19 cellular contexts compared by ENCODE assay signal in the genomic region with DNA sequence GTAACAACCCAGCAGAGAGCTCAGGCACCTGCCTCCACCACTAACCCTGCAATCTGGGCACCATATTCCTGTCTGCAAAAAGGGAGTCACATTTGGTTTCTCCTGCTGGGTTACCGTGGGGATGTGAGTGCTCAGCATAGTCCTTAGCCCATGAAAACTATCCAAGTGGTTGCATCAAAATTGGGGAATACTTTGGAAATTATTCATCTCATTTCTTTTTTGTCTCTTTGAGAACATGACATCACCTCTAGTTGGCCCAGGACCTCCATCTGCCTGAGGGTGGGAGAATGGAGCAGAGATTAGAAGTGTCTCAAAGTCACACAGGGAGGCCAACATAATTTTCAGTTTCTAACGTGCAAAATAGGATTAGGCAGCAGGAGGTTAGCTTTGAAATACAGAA. TPM values are rescaled to one million over a fixed set of nuclear protein-coding genes. Genes with fewer than 3 reads are reported as not detected.
"Had no signal": no experiment of that assay in that cellular context is flagged by ENCODE, and none has a peak within 500 bp of the region (broad histone marks: within the 10 kb centered on the region; RNA-seq: fewer than 3 reads in every experiment).

No MANE protein-coding gene starts in this region.

- DNase-seq: activated CD8-positive, alpha-beta T cell treated with anti-CD3 and anti-CD28 coated beads for 36 hours; activated naive CD4-positive, alpha-beta T cell treated with anti-CD3 and anti-CD28 coated beads, Interleukin-2, amount 50 U/mL, for 16 hours; brain microvascular endothelial cell; endodermal cell; hippocampal formation; naive thymus-derived CD8-positive, alpha-beta T cell; nucleus accumbens; T1000; tibial artery; uterus had no signal

- H3K9me3 Mint-ChIP-seq: endodermal cell had no signal

- H3K4me2 ChIP-seq: smooth muscle cell had no signal

- H3K4me3 ChIP-seq: gastroesophageal sphincter, lung, right atrium auricular region, smooth muscle cell, tibial artery, uterus had no signal

- H3K27me3 ChIP-seq: brain microvascular endothelial cell, right atrium auricular region, tibial artery, uterus had no signal

- H3K4me3 Mint-ChIP-seq: activated CD8-positive, alpha-beta T cell treated with anti-CD3 and anti-CD28 coated beads for 36 hours; dendritic cell treated with granulocyte-macrophage colony-stimulating factor and Interleukin-4, amounts not matched to agents 40 ng/mL and 50 ng/mL, for 4 days; endodermal cell had no signal

- H3K4me1 ChIP-seq: gastroesophageal sphincter, right atrium auricular region, uterus had no signal

- H3K36me3 ChIP-seq: brain microvascular endothelial cell, gastroesophageal sphincter, right atrium auricular region, tibial artery, uterus had no signal

- H3K27ac ChIP-seq: brain microvascular endothelial cell, gastroesophageal sphincter, right atrium auricular region, tibial artery, uterus, VCaP had no signal

- H3K9me3 ChIP-seq: uterus had no signal

- H3K27ac Mint-ChIP-seq: dendritic cell treated with granulocyte-macrophage colony-stimulating factor and Interleukin-4, amounts not matched to agents 40 ng/mL and 50 ng/mL, for 4 days; endodermal cell had no signal

- H3K4me1 Mint-ChIP-seq: endodermal cell had no signal

- ATAC-seq: activated CD8-positive, alpha-beta T cell treated with anti-CD3 and anti-CD28 coated beads for 36 hours; gastroesophageal sphincter; naive thymus-derived CD8-positive, alpha-beta T cell had no signal

- H3K27me3 Mint-ChIP-seq: activated CD8-positive, alpha-beta T cell treated with anti-CD3 and anti-CD28 coated beads for 36 hours had no signal

RNA-seq across cellular contexts. Expression of a gene that starts 19.3 kb away (rescaled TPM):
- total RNA-seq: activated CD8-positive, alpha-beta T cell treated with anti-CD3 and anti-CD28 coated beads for 36 hours; endodermal cell; gastroesophageal sphincter; lung; mononuclear cell; naive thymus-derived CD8-positive, alpha-beta T cell; posterior vena cava; right atrium auricular region; smooth muscle cell had no signal
- polyA plus RNA-seq: esophagus; lung; naive thymus-derived CD8-positive, alpha-beta T cell; smooth muscle cell had no signal
